ENCODE assay signal across 8 cellular contexts in the genomic region with DNA sequence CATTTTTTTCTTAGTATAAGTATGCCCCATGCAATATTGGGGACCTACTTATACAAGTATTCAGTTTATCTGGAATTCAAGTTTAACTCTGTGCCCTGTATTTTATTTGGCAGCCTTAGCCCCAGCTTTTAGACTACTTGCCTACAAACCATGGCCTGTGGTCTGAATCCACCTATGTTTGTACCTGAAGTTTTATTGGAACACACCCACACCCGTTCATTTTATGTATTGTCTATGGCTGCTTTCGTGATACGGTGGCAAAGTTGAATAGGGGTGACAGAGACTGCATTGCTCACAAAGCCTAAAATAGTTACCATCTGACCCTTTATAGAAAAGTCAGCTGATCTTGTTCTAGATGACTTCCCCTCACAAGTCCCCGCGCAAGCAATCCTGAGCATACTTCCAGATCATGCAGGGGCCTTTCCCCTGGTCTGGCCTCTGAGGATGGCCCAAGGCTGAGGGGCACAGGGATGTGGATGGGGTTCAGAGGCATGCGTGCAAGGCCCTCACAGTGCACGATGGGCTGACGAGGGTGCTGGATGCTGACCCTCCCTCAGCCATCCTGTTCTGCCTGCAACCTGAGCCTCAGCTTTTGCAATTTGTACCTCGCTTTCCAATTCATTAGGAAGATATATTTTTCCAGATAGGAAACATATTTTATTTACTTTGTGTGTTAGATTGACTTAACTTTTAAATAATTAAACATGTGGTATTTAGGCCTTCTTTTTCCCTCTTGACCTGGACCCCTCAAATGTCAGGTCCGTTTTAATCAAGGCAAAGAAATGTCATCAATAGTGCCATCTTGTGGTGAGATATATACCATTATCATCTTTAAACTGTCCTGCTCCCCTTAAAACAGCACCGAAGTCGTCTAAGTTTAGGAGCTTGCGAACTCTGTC.
DNase-seq lines count a peak whose midpoint lies in the region; ATAC-seq and TF ChIP-seq lines count a peak whose summit lies in the region.

No MANE protein-coding gene starts in this region.

- H3K4me1 ChIP-seq in right lobe of liver (no peaks in the 10 kb centered on the region), sigmoid colon (no peaks in the 10 kb centered on the region)

- no peaks in the 10 kb centered on the region for H3K9me3 Mint-ChIP-seq in activated naive CD8-positive, alpha-beta T cell treated with anti-CD3 and anti-CD28 coated beads, Interleukin-2, amount 10 ng/mL, durations not matched to agents 7 days and 5 days
- H3K9me3 Mint-ChIP-seq in activated naive CD8-positive, alpha-beta T cell treated with anti-CD3 and anti-CD28 coated beads for 36 hours = no peaks in the 10 kb centered on the region
- H3K9me3 Mint-ChIP-seq in central memory CD8-positive, alpha-beta T cell = no peaks in the 10 kb centered on the region

- TF ChIP-seq CTCF in right lobe of liver (IDR thresholded peaks at IDR 0.05) = peak; percentile 39 to 61 (median 56)
- peak in 2 of 4 experiments; percentile 30 to 44 for TF ChIP-seq CTCF in sigmoid colon (IDR thresholded peaks at IDR 0.05)

- WGBS in right lobe of liver (ENCODE audit: insufficient coverage, low coverage, low lambda C conversion rate, missing lambda C conversion rate) = 55% methylated on average over 9 of the region's 13 CpGs
- 26 to 55% methylated on average over 13 of the region's 13 CpGs for WGBS in sigmoid colon, 2 donors

- H3K36me3 Mint-ChIP-seq in activated naive CD8-positive, alpha-beta T cell treated with anti-CD3 and anti-CD28 coated beads, Interleukin-2, amount 10 ng/mL, durations not matched to agents 7 days and 5 days = no peaks in the 10 kb centered on the region
- no peaks in the 10 kb centered on the region for H3K36me3 Mint-ChIP-seq in activated naive CD8-positive, alpha-beta T cell treated with anti-CD3 and anti-CD28 coated beads for 36 hours
- H3K36me3 Mint-ChIP-seq in central memory CD8-positive, alpha-beta T cell (ENCODE audit: insufficient read depth) = peaks cover 3% of the 10 kb centered on the region

- H3K27ac ChIP-seq in right lobe of liver (no peak overlapping the region), sigmoid colon (no peak overlapping the region)

- ATAC-seq in activated naive CD8-positive, alpha-beta T cell treated with anti-CD3 and anti-CD28 coated beads, Interleukin-2, amount 10 ng/mL, durations not matched to agents 7 days and 5 days (ENCODE audit: low read depth) = peak; percentile 66
- ATAC-seq in HG03064 (IDR thresholded peaks at IDR 0.05; ENCODE audit: low read depth, unreplicated experiment) = peak; percentile 42
- peak; percentile 56 for ATAC-seq in central memory CD8-positive, alpha-beta T cell (replicated peaks; ENCODE audit: extremely low read depth, poor library complexity, severe bottlenecking)
- ATAC-seq in right lobe of liver = peak; percentile 51 to 68 (median 62)
- ATAC-seq in HG02642 (IDR thresholded peaks at IDR 0.05; ENCODE audit: poor library complexity, unreplicated experiment) = no peak

- intact Hi-C loops in right lobe of liver (cut with DNase I) (no loop called here), sigmoid colon (cut with DNase I) (loop anchor here (2.0 kb wide), 1 partner anchor 796 kb away; no protein-coding TSS in a partner anchor)

- TF ChIP-seq POLR2A in right lobe of liver (IDR thresholded peaks at IDR 0.05) (no peak), sigmoid colon (IDR thresholded peaks at IDR 0.05) (no peak)

- no peaks in the 10 kb centered on the region for H3K27me3 ChIP-seq in right lobe of liver
- H3K27me3 ChIP-seq in sigmoid colon = peaks cover 0 to 7% (median 0%) of the 10 kb centered on the region in 3 donors

- H3K4me1 Mint-ChIP-seq in activated naive CD8-positive, alpha-beta T cell treated with anti-CD3 and anti-CD28 coated beads, Interleukin-2, amount 10 ng/mL, durations not matched to agents 7 days and 5 days = peaks cover 24% of the 10 kb centered on the region
- H3K4me1 Mint-ChIP-seq in activated naive CD8-positive, alpha-beta T cell treated with anti-CD3 and anti-CD28 coated beads for 36 hours = peaks cover 26% of the 10 kb centered on the region
- peaks cover 17% of the 10 kb centered on the region for H3K4me1 Mint-ChIP-seq in central memory CD8-positive, alpha-beta T cell

- peaks cover 2% of the 10 kb centered on the region for H3K27me3 Mint-ChIP-seq in activated naive CD8-positive, alpha-beta T cell treated with anti-CD3 and anti-CD28 coated beads, Interleukin-2, amount 10 ng/mL, durations not matched to agents 7 days and 5 days
- peaks cover 3% of the 10 kb centered on the region for H3K27me3 Mint-ChIP-seq in activated naive CD8-positive, alpha-beta T cell treated with anti-CD3 and anti-CD28 coated beads for 36 hours
- H3K27me3 Mint-ChIP-seq in central memory CD8-positive, alpha-beta T cell = no peaks in the 10 kb centered on the region

- DNase-seq in activated naive CD8-positive, alpha-beta T cell treated with anti-CD3 and anti-CD28 coated beads, Interleukin-2, amount 10 ng/mL, durations not matched to agents 7 days and 5 days = no peak
- no peak for DNase-seq in activated naive CD8-positive, alpha-beta T cell treated with anti-CD3 and anti-CD28 coated beads for 36 hours
- peak; percentile 60 for DNase-seq in NCI-H748 (lab: John Stamatoyannopoulos, UW; ENCODE audit: unreplicated experiment)
- no peak for DNase-seq in central memory CD8-positive, alpha-beta T cell (ENCODE audit: low spot score in 2 of 2)
- DNase-seq in right lobe of liver = no peak
- DNase-seq in sigmoid colon = no peak

- H3K4me3 Mint-ChIP-seq in activated naive CD8-positive, alpha-beta T cell treated with anti-CD3 and anti-CD28 coated beads, Interleukin-2, amount 10 ng/mL, durations not matched to agents 7 days and 5 days = no peak overlapping the region
- H3K4me3 Mint-ChIP-seq in activated naive CD8-positive, alpha-beta T cell treated with anti-CD3 and anti-CD28 coated beads for 36 hours = no peak overlapping the region
- no peak overlapping the region for H3K4me3 Mint-ChIP-seq in central memory CD8-positive, alpha-beta T cell

- no peaks in the 10 kb centered on the region for H3K9me3 ChIP-seq in right lobe of liver
- no peaks in the 10 kb centered on the region for H3K9me3 ChIP-seq in sigmoid colon

- POLR2A ChIA-PET in activated naive CD8-positive, alpha-beta T cell treated with anti-CD3 and anti-CD28 coated beads, Interleukin-2, amount 10 ng/mL, durations not matched to agents 7 days and 5 days (lab: Charles Lee) = interaction anchor here (1.1 to 4.1 kb wide), 4 partner anchors 31 to 544 kb away, joined by 3 to 24 read pairs (median 7); no protein-coding TSS in a partner anchor

- H3K36me3 ChIP-seq in right lobe of liver (no peaks in the 10 kb centered on the region), sigmoid colon (no peaks in the 10 kb centered on the region)

- H3K27ac Mint-ChIP-seq in activated naive CD8-positive, alpha-beta T cell treated with anti-CD3 and anti-CD28 coated beads, Interleukin-2, amount 10 ng/mL, durations not matched to agents 7 days and 5 days = peak overlapping the region; percentile 38
- no peak overlapping the region for H3K27ac Mint-ChIP-seq in activated naive CD8-positive, alpha-beta T cell treated with anti-CD3 and anti-CD28 coated beads for 36 hours
- no peak overlapping the region for H3K27ac Mint-ChIP-seq in central memory CD8-positive, alpha-beta T cell (ENCODE audit: low read depth)

- H3K4me3 ChIP-seq in right lobe of liver = no peak overlapping the region
- no peak overlapping the region for H3K4me3 ChIP-seq in sigmoid colon

- no peak for TF ChIP-seq EP300 in sigmoid colon (IDR thresholded peaks at IDR 0.05)
